ENCODE assay signal across 1 cellular context in genomic region chr22:26903030-26903856, GRCh38.
TF ChIP-seq lines count a peak whose summit lies in the region.

No MANE protein-coding gene starts in this region.

TF ChIP-seq in GM23338, 12 proteins besides CTCF, POLR2A, EP300 and RAD21 (continued from another document):
- TF ChIP-seq REST (IDR thresholded peaks at IDR 0.05; ENCODE audit: unreplicated experiment) = no peak
- TF ChIP-seq STAT1 (IDR thresholded peaks at IDR 0.05; ENCODE audit: unreplicated experiment) = no peak
- no peak for TF ChIP-seq JUNB (IDR thresholded peaks at IDR 0.05; ENCODE audit: unreplicated experiment)
- no peak for TF ChIP-seq ZNF114 (CRISPR knock-in tag; IDR thresholded peaks at IDR 0.05)
- no peak for TF ChIP-seq EZH2 (IDR thresholded peaks at IDR 0.05; ENCODE audit: low read depth, unreplicated experiment)
- no peak for TF ChIP-seq ZNF331 (CRISPR knock-in tag; IDR thresholded peaks at IDR 0.05; ENCODE audit: low read depth)
- no peak for TF ChIP-seq CREB1 (CRISPR knock-in tag; IDR thresholded peaks at IDR 0.05; ENCODE audit: low read depth)
